8 cellular contexts compared by ENCODE assay signal in genomic region chr17:50269477-50270429, GRCh38. TPM values are rescaled to one million over a fixed set of nuclear protein-coding genes. Genes with fewer than 3 reads are reported as not detected.
DNase-seq lines count a peak whose midpoint lies in the region; ATAC-seq, FAIRE-seq and TF ChIP-seq lines count a peak whose summit lies in the region.

No MANE protein-coding gene starts in this region.

- TF ChIP-seq POLR2A in GM12892 (IDR thresholded peaks at IDR 0.05; ENCODE audit: low read depth, low read length) (no peak), right lobe of liver (IDR thresholded peaks at IDR 0.05) (no peak)

- H3K9me3 ChIP-seq in colonic mucosa, result no peaks in the 10 kb centered on the region
- no peaks in the 10 kb centered on the region for H3K9me3 ChIP-seq in right lobe of liver

- ATAC-seq in right lobe of liver, result peak; percentile 42 to 71 (median 54)
- no peak for ATAC-seq in HG03442 (IDR thresholded peaks at IDR 0.05; ENCODE audit: unreplicated experiment)

- H3K36me3 ChIP-seq in colonic mucosa (no peaks in the 10 kb centered on the region), right lobe of liver (no peaks in the 10 kb centered on the region)

- WGBS in right lobe of liver (ENCODE audit: insufficient coverage, low coverage, low lambda C conversion rate, missing lambda C conversion rate), result 78% methylated on average over 5 of the region's 16 CpGs

- peak; percentile 55 for TF ChIP-seq CTCF in colonic mucosa (IDR thresholded peaks at IDR 0.05)
- TF ChIP-seq CTCF in right lobe of liver (IDR thresholded peaks at IDR 0.05), result peak; percentile 66 to 72 (median 72)

- intact Hi-C loops in colonic mucosa (cut with DNase I), result no loop called here
- intact Hi-C loops in right lobe of liver (cut with DNase I), result loop anchor here in 1 of 2 donors (5.0 kb wide), 1 partner anchor 67 kb away; the partner anchor contains the start of gene COL1A1

- H3K4me3 ChIP-seq in colonic mucosa (no peak overlapping the region), right lobe of liver (no peak overlapping the region)

- H3K27me3 ChIP-seq in colonic mucosa, result no peaks in the 10 kb centered on the region
- no peaks in the 10 kb centered on the region for H3K27me3 ChIP-seq in right lobe of liver

- FAIRE-seq in GM12892 (lab: Jason Lieb, UNC), result peak; percentile 90

- H3K27ac ChIP-seq in colonic mucosa, result peak overlapping the region; percentile 50
- no peak overlapping the region for H3K27ac ChIP-seq in right lobe of liver

- DNase-seq in A172 (ENCODE audit: low spot score) (peak; percentile 90), GM12892 (ENCODE audit: insufficient read length) (peak; percentile 54), NCI-H1930 (lab: John Stamatoyannopoulos, UW) (peak; percentile 2 to 7), colonic mucosa (peak; percentile 80), right lobe of liver (peak; percentile 61 to 67 (median 65))
- DNase-seq in activated CD4-positive, CD25-positive, alpha-beta regulatory T cell (lab: John Stamatoyannopoulos, UW), result peak in 3 of 4 experiments; percentile 16 to 42 (median 34)
- peak; percentile 66 for DNase-seq in stimulated activated CD4-positive, alpha-beta T cell treated with anti-CD3 and anti-CD28 coated beads, Interleukin-4, amount 100 ng/mL, for 24 hours

- no peak overlapping the region for H3K9ac ChIP-seq in colonic mucosa (ENCODE audit: low read depth in 2 of 2, low read length in 2 of 2)

- H3K4me1 ChIP-seq in colonic mucosa (no peaks in the 10 kb centered on the region), right lobe of liver (peaks cover 0 to 14% (median 0%) of the 10 kb centered on the region in 4 donors)

RNA-seq across cellular contexts. Expression of gene TMEM92, which starts 4.5 kb away (rescaled TPM):
- total RNA-seq in A172 (2014; rRNA removed; shearing (Covaris generic)), result 5.2 and 6.6 TPM in 2 replicates
- not detected for polyA plus RNA-seq in GM12892 (2012; ENCODE audit: missing spikeins)
- 10 to 100 TPM; 11.1 to 18.5 TPM for total RNA-seq in colonic mucosa
- total RNA-seq in right lobe of liver, result 10 to 100 TPM in 1 of 6 experiments, 1 to 10 TPM in 5; 1.5 to 20.0 (median 8.7) TPM

Comparison
In these comparisons a context has a peak if more than half of its experiments do, and no peak if none do; other contexts are left out.
1. DNase-seq: peak in every context shown above with its lines; median percentile 90 in A172; 80 in colonic mucosa; 66 in stimulated activated CD4-positive, alpha-beta T cell treated with anti-CD3 and anti-CD28 coated beads, Interleukin-4, amount 100 ng/mL, for 24 hours; 65 in right lobe of liver; 54 in GM12892; 34 in activated CD4-positive, CD25-positive, alpha-beta regulatory T cell; 4 in NCI-H1930.